ENCODE assay signal across 16 cellular contexts in genomic region chr11:1619449-1619848, GRCh38. TPM values are rescaled to one million over a fixed set of nuclear protein-coding genes. Genes with fewer than 3 reads are reported as not detected.
DNase-seq lines count a peak whose midpoint lies in the region; ATAC-seq, FAIRE-seq and TF ChIP-seq lines count a peak whose summit lies in the region.
"Had no signal": no experiment of that assay in that cellular context is flagged by ENCODE, and none has a peak within 500 bp of the region (broad histone marks: within the 10 kb centered on the region; RNA-seq: fewer than 3 reads in every experiment).

No MANE protein-coding gene starts in this region.

- no peak overlapping the region for H3K4me2 ChIP-seq in GM23248 (ENCODE audit: unreplicated experiment)

- peak; percentile 37 to 60 (median 45) for DNase-seq in CD4-positive, alpha-beta memory T cell
- DNase-seq in GM23248 = peak; percentile 34
- peak; percentile 55 for DNase-seq in activated CD8-positive, alpha-beta T cell treated with anti-CD3 and anti-CD28 coated beads for 36 hours
- DNase-seq in mesenteric fat pad (ENCODE audit: low spot score) = peak; percentile 64
- no peak for DNase-seq in GM12892 (ENCODE audit: insufficient read length)
- DNase-seq in left ventricle myocardium superior = no peak
- DNase-seq: C1 segment of cervical spinal cord, midbrain, NCI-H748 treated with DMSO at 0.1 percent for 48 hours, occipital lobe, testis had no signal

- intact Hi-C loops in CD4-positive, alpha-beta memory T cell (cut with micrococcal nuclease) = no loop called here
- intact Hi-C loops in activated CD8-positive, alpha-beta T cell treated with anti-CD3 and anti-CD28 coated beads for 36 hours (cut with micrococcal nuclease) = no loop called here
- intact Hi-C loops in left ventricle myocardium superior (cut with micrococcal nuclease) = no loop called here

- TF ChIP-seq CTCF in activated CD8-positive, alpha-beta T cell treated with anti-CD3 and anti-CD28 coated beads for 36 hours (IDR thresholded peaks at IDR 0.05) = no peak

- H3K4me1 Mint-ChIP-seq in CD4-positive, alpha-beta memory T cell = peaks cover 5 to 10% (median 6%) of the 10 kb centered on the region in 4 donors
- H3K4me1 Mint-ChIP-seq in activated CD8-positive, alpha-beta T cell treated with anti-CD3 and anti-CD28 coated beads for 36 hours (ENCODE audit: low read depth) = peaks cover 6% of the 10 kb centered on the region

- H3F3A ChIP-seq in GM23248 (ENCODE audit: insufficient read depth) = no peaks in the 10 kb centered on the region

- in situ Hi-C loops in GM23248 (cut with MboI) = no loop called here

- peaks cover 9% of the 10 kb centered on the region for H3K4me1 ChIP-seq in CD4-positive, alpha-beta memory T cell (ENCODE audit: insufficient read depth, low read length)
- no peaks in the 10 kb centered on the region for H3K4me1 ChIP-seq in GM23248 (ENCODE audit: insufficient read depth)
- H3K4me1 ChIP-seq: testis had no signal

- ATAC-seq in activated CD8-positive, alpha-beta T cell treated with anti-CD3 and anti-CD28 coated beads for 36 hours = peak; percentile 90
- ATAC-seq in GM21786 (IDR thresholded peaks at IDR 0.05; ENCODE audit: unreplicated experiment) (no peak), left ventricle myocardium superior (no peak)

- no peaks in the 10 kb centered on the region for H3K9me3 ChIP-seq in CD4-positive, alpha-beta memory T cell (ENCODE audit: control insufficient read depth in 1 of 2, low read length in 2 of 2)
- no peaks in the 10 kb centered on the region for H3K9me3 ChIP-seq in GM23248 (ENCODE audit: low read depth)
- H3K9me3 ChIP-seq: testis had no signal

- no peak overlapping the region for H3K4me3 ChIP-seq in CD4-positive, alpha-beta memory T cell (ENCODE audit: low read length in 2 of 2)
- no peak overlapping the region for H3K4me3 ChIP-seq in GM23248
- H3K4me3 ChIP-seq: cardiac muscle cell, testis had no signal

- H3K4me3 Mint-ChIP-seq in CD4-positive, alpha-beta memory T cell = peak overlapping the region in 6 of 8 donors; percentile 44 to 84 (median 54)
- no peak overlapping the region for H3K4me3 Mint-ChIP-seq in activated CD8-positive, alpha-beta T cell treated with anti-CD3 and anti-CD28 coated beads for 36 hours
- H3K4me3 Mint-ChIP-seq: activated naive CD8-positive, alpha-beta T cell had no signal

- TF ChIP-seq POLR2A in GM12892 (IDR thresholded peaks at IDR 0.05; ENCODE audit: low read depth, low read length) = no peak

- CTCF ChIA-PET in CD4-positive, alpha-beta memory T cell (lab: Charles Lee; ENCODE audit: partially characterized antibody) = interaction anchor here (1.0 to 2.2 kb wide), 4 partner anchors 9 to 33 kb away, joined by 3 to 7 read pairs (median 6); no protein-coding TSS in a partner anchor
- CTCF ChIA-PET in activated CD8-positive, alpha-beta T cell treated with anti-CD3 and anti-CD28 coated beads for 36 hours (lab: Charles Lee) = interaction anchor here (0.8 to 3.7 kb wide), 3 partner anchors 9 to 31 kb away, joined by 3 to 24 read pairs (median 3); no protein-coding TSS in a partner anchor

- peak overlapping the region in 5 of 7 donors; percentile 60 to 93 (median 75) for H3K27ac Mint-ChIP-seq in CD4-positive, alpha-beta memory T cell
- peak overlapping the region; percentile 11 for H3K27ac Mint-ChIP-seq in activated CD8-positive, alpha-beta T cell treated with anti-CD3 and anti-CD28 coated beads for 36 hours
- H3K27ac Mint-ChIP-seq: activated naive CD8-positive, alpha-beta T cell had no signal

- H4K20me1 ChIP-seq in GM23248 (ENCODE audit: insufficient read depth) = no peaks in the 10 kb centered on the region

- POLR2A ChIA-PET in CD4-positive, alpha-beta memory T cell (lab: Charles Lee; ENCODE audit: partially characterized antibody) = interaction anchor here (0.8 kb wide), 1 partner anchor 46 kb away, joined by 3 read pairs; no protein-coding TSS in a partner anchor
- POLR2A ChIA-PET in activated CD8-positive, alpha-beta T cell treated with anti-CD3 and anti-CD28 coated beads for 36 hours (lab: Charles Lee) = no interaction called here

- no peaks in the 10 kb centered on the region for H3K79me2 ChIP-seq in GM23248 (ENCODE audit: insufficient read depth)

- H3K27me3 Mint-ChIP-seq in CD4-positive, alpha-beta memory T cell = peaks cover 5 to 19% of the 10 kb centered on the region in 2 donors
- peaks cover 23% of the 10 kb centered on the region for H3K27me3 Mint-ChIP-seq in activated CD8-positive, alpha-beta T cell treated with anti-CD3 and anti-CD28 coated beads for 36 hours

- H2AFZ ChIP-seq in GM23248 = no peak overlapping the region

- FAIRE-seq in GM12892 (lab: Jason Lieb, UNC) = no peak

- H3K9ac ChIP-seq in GM23248 = no peak overlapping the region

- H3K36me3 ChIP-seq in CD4-positive, alpha-beta memory T cell (ENCODE audit: insufficient read depth, low read length) = no peaks in the 10 kb centered on the region
- H3K36me3 ChIP-seq in GM23248 (ENCODE audit: low read depth) = no peaks in the 10 kb centered on the region
- H3K36me3 ChIP-seq: cardiac muscle cell had no signal

- H3K9me2 ChIP-seq in GM23248 (ENCODE audit: insufficient read depth) = no peaks in the 10 kb centered on the region

- no peaks in the 10 kb centered on the region for H3K9me3 Mint-ChIP-seq in CD4-positive, alpha-beta memory T cell
- no peaks in the 10 kb centered on the region for H3K9me3 Mint-ChIP-seq in activated CD8-positive, alpha-beta T cell treated with anti-CD3 and anti-CD28 coated beads for 36 hours

- H3K27ac ChIP-seq in CD4-positive, alpha-beta memory T cell (ENCODE audit: low read depth, low read length) = no peak overlapping the region
- no peak overlapping the region for H3K27ac ChIP-seq in GM23248
- H3K27ac ChIP-seq: cardiac muscle cell, testis had no signal

- no peaks in the 10 kb centered on the region for H3K27me3 ChIP-seq in CD4-positive, alpha-beta memory T cell (ENCODE audit: insufficient read depth, low read length)
- H3K27me3 ChIP-seq in GM23248 (replicated peaks; ENCODE audit: insufficient read depth) = peaks cover 45% of the 10 kb centered on the region
- H3K27me3 ChIP-seq: testis had no signal

- no peaks in the 10 kb centered on the region for H3K36me3 Mint-ChIP-seq in CD4-positive, alpha-beta memory T cell
- H3K36me3 Mint-ChIP-seq in activated CD8-positive, alpha-beta T cell treated with anti-CD3 and anti-CD28 coated beads for 36 hours (ENCODE audit: low read depth) = no peaks in the 10 kb centered on the region
- H3K36me3 Mint-ChIP-seq: activated naive CD8-positive, alpha-beta T cell had no signal

- 26 to 33% methylated on average over 10 of the region's 10 CpGs for WGBS in GM23248 (ENCODE audit: low coverage in 1 of 2, low lambda C conversion rate in 2 of 2, missing lambda C conversion rate in 2 of 2), 2 experiments

RNA-seq across cellular contexts. Expression of gene KRTAP5-4, which starts 2.5 kb away (rescaled TPM):
- total RNA-seq in CD4-positive, alpha-beta memory T cell = not detected
- polyA plus RNA-seq in CD4-positive, alpha-beta memory T cell = not detected
- total RNA-seq in GM23248 (2014; rRNA removed; shearing (Covaris generic)) = not detected in 2 replicates
- polyA plus RNA-seq in GM23248 (2016; fragmentation: Nextera tagmentation; extraction: Ambion mirVana) = not detected in 2 replicates
- not detected for total RNA-seq in activated CD8-positive, alpha-beta T cell treated with anti-CD3 and anti-CD28 coated beads for 36 hours
- total RNA-seq in mesenteric fat pad (not detected), left ventricle myocardium superior (not detected)
- polyA plus RNA-seq in GM12892 (2012; ENCODE audit: missing spikeins) = not detected
- total RNA-seq: cardiac muscle cell; G401; occipital lobe; T-helper 2 cell treated with Interferon-gamma antibody and Interleukin-4, amounts not matched to agents 100 ng/mL and 5 ng/mL, for 36 hours; testis had no signal
- polyA plus RNA-seq: cardiac muscle cell had no signal

RNA-seq across cellular contexts. Expression of gene KRTAP5-5, which starts 10.1 kb away (rescaled TPM):
- not detected for total RNA-seq in CD4-positive, alpha-beta memory T cell
- not detected for polyA plus RNA-seq in CD4-positive, alpha-beta memory T cell
- total RNA-seq in GM23248 (2014; rRNA removed; shearing (Covaris generic)) = not detected in 2 replicates
- polyA plus RNA-seq in GM23248 (2016; fragmentation: Nextera tagmentation; extraction: Ambion mirVana) = not detected in 2 replicates
- total RNA-seq in activated CD8-positive, alpha-beta T cell treated with anti-CD3 and anti-CD28 coated beads for 36 hours = not detected
- total RNA-seq in mesenteric fat pad (not detected), left ventricle myocardium superior (not detected)
- not detected for polyA plus RNA-seq in GM12892 (2012; ENCODE audit: missing spikeins)
- total RNA-seq: cardiac muscle cell; G401; occipital lobe; T-helper 2 cell treated with Interferon-gamma antibody and Interleukin-4, amounts not matched to agents 100 ng/mL and 5 ng/mL, for 36 hours; testis had no signal
- polyA plus RNA-seq: cardiac muscle cell had no signal

RNA-seq across cellular contexts. Expression of gene KRTAP5-3, which starts 11.2 kb away (rescaled TPM):
- total RNA-seq in CD4-positive, alpha-beta memory T cell = not detected
- polyA plus RNA-seq in CD4-positive, alpha-beta memory T cell = not detected
- not detected in 2 replicates for total RNA-seq in GM23248 (2014; rRNA removed; shearing (Covaris generic))
- not detected in 2 replicates for polyA plus RNA-seq in GM23248 (2016; fragmentation: Nextera tagmentation; extraction: Ambion mirVana)
- total RNA-seq in activated CD8-positive, alpha-beta T cell treated with anti-CD3 and anti-CD28 coated beads for 36 hours = not detected
- total RNA-seq in mesenteric fat pad (not detected), left ventricle myocardium superior (not detected)
- polyA plus RNA-seq in GM12892 (2012; ENCODE audit: missing spikeins) = not detected
- total RNA-seq: cardiac muscle cell; G401; occipital lobe; T-helper 2 cell treated with Interferon-gamma antibody and Interleukin-4, amounts not matched to agents 100 ng/mL and 5 ng/mL, for 36 hours; testis had no signal
- polyA plus RNA-seq: cardiac muscle cell had no signal

RNA-seq across cellular contexts. Expression of gene KRTAP5-2, which starts 21.4 kb away (rescaled TPM):
- total RNA-seq in CD4-positive, alpha-beta memory T cell = not detected
- polyA plus RNA-seq in CD4-positive, alpha-beta memory T cell = not detected
- total RNA-seq in GM23248 (2014; rRNA removed; shearing (Covaris generic)) = not detected in 2 replicates
- polyA plus RNA-seq in GM23248 (2016; fragmentation: Nextera tagmentation; extraction: Ambion mirVana) = not detected in 2 replicates
- not detected for total RNA-seq in activated CD8-positive, alpha-beta T cell treated with anti-CD3 and anti-CD28 coated beads for 36 hours
- not detected for total RNA-seq in mesenteric fat pad
- not detected for polyA plus RNA-seq in GM12892 (2012; ENCODE audit: missing spikeins)
- total RNA-seq in left ventricle myocardium superior = not detected
- total RNA-seq: cardiac muscle cell; G401; occipital lobe; T-helper 2 cell treated with Interferon-gamma antibody and Interleukin-4, amounts not matched to agents 100 ng/mL and 5 ng/mL, for 36 hours; testis had no signal
- polyA plus RNA-seq: cardiac muscle cell had no signal

RNA-seq across cellular contexts. Expression of gene KRTAP5-1, which starts 34.4 kb away (rescaled TPM):
- not detected for total RNA-seq in CD4-positive, alpha-beta memory T cell
- polyA plus RNA-seq in CD4-positive, alpha-beta memory T cell = under 1 TPM in 1 of 2 donors, not detected in 1; 0.29 TPM
- not detected in 2 replicates for total RNA-seq in GM23248 (2014; rRNA removed; shearing (Covaris generic))
- not detected in 2 replicates for polyA plus RNA-seq in GM23248 (2016; fragmentation: Nextera tagmentation; extraction: Ambion mirVana)
- not detected for total RNA-seq in activated CD8-positive, alpha-beta T cell treated with anti-CD3 and anti-CD28 coated beads for 36 hours
- total RNA-seq in mesenteric fat pad (not detected), left ventricle myocardium superior (not detected)
- polyA plus RNA-seq in GM12892 (2012; ENCODE audit: missing spikeins) = not detected
- total RNA-seq: cardiac muscle cell; G401; occipital lobe; T-helper 2 cell treated with Interferon-gamma antibody and Interleukin-4, amounts not matched to agents 100 ng/mL and 5 ng/mL, for 36 hours; testis had no signal
- polyA plus RNA-seq: cardiac muscle cell had no signal

Comparison
In these comparisons a context has a peak if more than half of its experiments do, and no peak if none do; other contexts are left out.
1. DNase-seq: peak in CD4-positive, alpha-beta memory T cell (5 of 5), GM23248 (single experiment), activated CD8-positive, alpha-beta T cell treated with anti-CD3 and anti-CD28 coated beads for 36 hours (single experiment) and mesenteric fat pad (single experiment); none in GM12892 (single experiment) and left ventricle myocardium superior (single experiment).